In the genomic region with DNA sequence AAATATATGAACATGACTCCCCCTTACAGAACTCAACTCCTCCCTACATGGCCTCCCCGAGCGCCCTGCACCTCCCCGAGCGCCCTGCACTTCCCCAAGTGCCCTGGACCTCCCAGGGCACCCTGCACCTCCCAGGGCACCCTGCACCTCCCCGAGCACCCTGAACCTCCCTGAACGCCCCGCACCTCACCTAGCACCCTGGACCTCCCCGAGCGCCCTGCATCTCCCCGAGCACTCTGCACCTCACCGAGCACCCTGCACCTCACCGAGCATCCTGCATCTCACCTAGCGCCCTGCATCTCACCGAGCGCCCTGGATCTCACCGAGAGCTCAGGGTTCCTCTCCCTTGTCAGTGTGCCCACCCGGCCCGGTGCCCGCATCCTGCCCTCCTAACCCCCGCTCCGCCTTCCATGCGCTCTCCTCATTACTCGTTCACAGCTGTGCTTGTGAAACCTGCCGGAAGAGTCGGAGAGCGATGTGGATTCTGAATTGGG, we compare ENCODE assay signal across 2 cellular contexts.
TF ChIP-seq lines count a peak whose summit lies in the region.

No MANE protein-coding gene starts in this region.

TF ChIP-seq in GM23338, 12 proteins besides CTCF, POLR2A, EP300 and RAD21 (continues in another document):
- TF ChIP-seq JUNB (IDR thresholded peaks at IDR 0.05; ENCODE audit: unreplicated experiment) = no peak
- TF ChIP-seq POLR2AphosphoS5 (IDR thresholded peaks at IDR 0.05; ENCODE audit: low read depth) = no peak
- no peak for TF ChIP-seq EZH2phosphoT487 (IDR thresholded peaks at IDR 0.05; ENCODE audit: unreplicated experiment)
- TF ChIP-seq NANOG (IDR thresholded peaks at IDR 0.05; ENCODE audit: borderline replicate concordance) = no peak
- TF ChIP-seq, protein P1, sequence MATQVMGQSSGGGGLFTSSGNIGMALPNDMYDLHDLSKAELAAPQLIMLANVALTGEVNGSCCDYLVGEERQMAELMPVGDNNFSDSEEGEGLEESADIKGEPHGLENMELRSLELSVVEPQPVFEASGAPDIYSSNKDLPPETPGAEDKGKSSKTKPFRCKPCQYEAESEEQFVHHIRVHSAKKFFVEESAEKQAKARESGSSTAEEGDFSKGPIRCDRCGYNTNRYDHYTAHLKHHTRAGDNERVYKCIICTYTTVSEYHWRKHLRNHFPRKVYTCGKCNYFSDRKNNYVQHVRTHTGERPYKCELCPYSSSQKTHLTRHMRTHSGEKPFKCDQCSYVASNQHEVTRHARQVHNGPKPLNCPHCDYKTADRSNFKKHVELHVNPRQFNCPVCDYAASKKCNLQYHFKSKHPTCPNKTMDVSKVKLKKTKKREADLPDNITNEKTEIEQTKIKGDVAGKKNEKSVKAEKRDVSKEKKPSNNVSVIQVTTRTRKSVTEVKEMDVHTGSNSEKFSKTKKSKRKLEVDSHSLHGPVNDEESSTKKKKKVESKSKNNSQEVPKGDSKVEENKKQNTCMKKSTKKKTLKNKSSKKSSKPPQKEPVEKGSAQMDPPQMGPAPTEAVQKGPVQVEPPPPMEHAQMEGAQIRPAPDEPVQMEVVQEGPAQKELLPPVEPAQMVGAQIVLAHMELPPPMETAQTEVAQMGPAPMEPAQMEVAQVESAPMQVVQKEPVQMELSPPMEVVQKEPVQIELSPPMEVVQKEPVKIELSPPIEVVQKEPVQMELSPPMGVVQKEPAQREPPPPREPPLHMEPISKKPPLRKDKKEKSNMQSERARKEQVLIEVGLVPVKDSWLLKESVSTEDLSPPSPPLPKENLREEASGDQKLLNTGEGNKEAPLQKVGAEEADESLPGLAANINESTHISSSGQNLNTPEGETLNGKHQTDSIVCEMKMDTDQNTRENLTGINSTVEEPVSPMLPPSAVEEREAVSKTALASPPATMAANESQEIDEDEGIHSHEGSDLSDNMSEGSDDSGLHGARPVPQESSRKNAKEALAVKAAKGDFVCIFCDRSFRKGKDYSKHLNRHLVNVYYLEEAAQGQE (IDR thresholded peaks at IDR 0.05; ENCODE audit: unreplicated experiment) = no peak
- no peak for TF ChIP-seq ZNF114 (CRISPR knock-in tag; IDR thresholded peaks at IDR 0.05)
- TF ChIP-seq STAT1 (IDR thresholded peaks at IDR 0.05; ENCODE audit: unreplicated experiment) = no peak
- TF ChIP-seq ZNF462 (CRISPR knock-in tag; IDR thresholded peaks at IDR 0.05) = no peak
- TF ChIP-seq CREB1 (CRISPR knock-in tag; IDR thresholded peaks at IDR 0.05; ENCODE audit: low read depth) = no peak
- TF ChIP-seq, protein P2, sequence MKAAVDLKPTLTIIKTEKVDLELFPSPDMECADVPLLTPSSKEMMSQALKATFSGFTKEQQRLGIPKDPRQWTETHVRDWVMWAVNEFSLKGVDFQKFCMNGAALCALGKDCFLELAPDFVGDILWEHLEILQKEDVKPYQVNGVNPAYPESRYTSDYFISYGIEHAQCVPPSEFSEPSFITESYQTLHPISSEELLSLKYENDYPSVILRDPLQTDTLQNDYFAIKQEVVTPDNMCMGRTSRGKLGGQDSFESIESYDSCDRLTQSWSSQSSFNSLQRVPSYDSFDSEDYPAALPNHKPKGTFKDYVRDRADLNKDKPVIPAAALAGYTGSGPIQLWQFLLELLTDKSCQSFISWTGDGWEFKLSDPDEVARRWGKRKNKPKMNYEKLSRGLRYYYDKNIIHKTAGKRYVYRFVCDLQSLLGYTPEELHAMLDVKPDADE (IDR thresholded peaks at IDR 0.05) = no peak

TF ChIP-seq in H1, 55 proteins besides CTCF, POLR2A, EP300 and RAD21:
- TF ChIP-seq GABPA (IDR thresholded peaks at IDR 0.05; ENCODE audit: borderline replicate concordance, insufficient read depth, low read length) (no peak), RFX5 (IDR thresholded peaks at IDR 0.05; ENCODE audit: borderline replicate concordance, low read depth, low read length) (no peak), RXRA (IDR thresholded peaks at IDR 0.05; ENCODE audit: insufficient read depth, low read depth, low read length) (no peak), SIRT6 (IDR thresholded peaks at IDR 0.05; ENCODE audit: low read length) (no peak), RNF2 (IDR thresholded peaks at IDR 0.05; ENCODE audit: borderline replicate concordance, low read depth, low read length, missing control alignments, poor library complexity, severe bottlenecking) (no peak), ZNF274 (IDR thresholded peaks at IDR 0.05; ENCODE audit: borderline replicate concordance, extremely low read depth, low read length) (no peak), EGR1 (IDR thresholded peaks at IDR 0.05; ENCODE audit: borderline replicate concordance, low read depth, low read length) (no peak), TAF1 (IDR thresholded peaks at IDR 0.05; ENCODE audit: low read depth, low read length) (no peak), PHF8 (conservative IDR thresholded peaks at IDR 0.05; ENCODE audit: low read depth, low read length) (no peak), CHD1 (IDR thresholded peaks at IDR 0.05; ENCODE audit: low read depth, low read length) (no peak), SUZ12 (IDR thresholded peaks at IDR 0.05; ENCODE audit: low read length) (no peak), FOSL1 (IDR thresholded peaks at IDR 0.05; ENCODE audit: insufficient read depth, low read depth, low read length) (no peak)
- TF ChIP-seq, protein P3, sequence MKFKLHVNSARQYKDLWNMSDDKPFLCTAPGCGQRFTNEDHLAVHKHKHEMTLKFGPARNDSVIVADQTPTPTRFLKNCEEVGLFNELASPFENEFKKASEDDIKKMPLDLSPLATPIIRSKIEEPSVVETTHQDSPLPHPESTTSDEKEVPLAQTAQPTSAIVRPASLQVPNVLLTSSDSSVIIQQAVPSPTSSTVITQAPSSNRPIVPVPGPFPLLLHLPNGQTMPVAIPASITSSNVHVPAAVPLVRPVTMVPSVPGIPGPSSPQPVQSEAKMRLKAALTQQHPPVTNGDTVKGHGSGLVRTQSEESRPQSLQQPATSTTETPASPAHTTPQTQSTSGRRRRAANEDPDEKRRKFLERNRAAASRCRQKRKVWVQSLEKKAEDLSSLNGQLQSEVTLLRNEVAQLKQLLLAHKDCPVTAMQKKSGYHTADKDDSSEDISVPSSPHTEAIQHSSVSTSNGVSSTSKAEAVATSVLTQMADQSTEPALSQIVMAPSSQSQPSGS (IDR thresholded peaks at IDR 0.05; ENCODE audit: low read length) = no peak
TF ChIP-seq in H1: peak in this region for 0.
